ENCODE assay signal across 1 cellular context in genomic region chr6:43481591-43482242, GRCh38.
TF ChIP-seq lines count a peak whose summit lies in the region.

No MANE protein-coding gene starts in this region.

TF ChIP-seq in K562, 482 proteins besides CTCF, POLR2A, EP300 and RAD21:
- TF ChIP-seq MEIS2 (IDR thresholded peaks at IDR 0.05; ENCODE audit: partially characterized antibody) (peak; percentile 70), U2AF2 (optimal IDR thresholded peaks at IDR 0.05; ENCODE audit: low read depth, low read length) (no peak), PKNOX1 (IDR thresholded peaks at IDR 0.05) (peak; percentile 51; the same call in 1 of the 2 replicates), ARHGAP35 (IDR thresholded peaks at IDR 0.05; ENCODE audit: partially characterized antibody) (no peak), L3MBTL2 (IDR thresholded peaks at IDR 0.05) (peak; percentile 27; the same call in 1 of the 2 replicates), NFATC3 (IDR thresholded peaks at IDR 0.05) (no peak), PRMT5 (CRISPR knock-in tag; IDR thresholded peaks at IDR 0.05) (no peak), CBFA2T3 (IDR thresholded peaks at IDR 0.05) (no peak), ARID1B (IDR thresholded peaks at IDR 0.05) (peak; percentile 23; the same call in 1 of the 2 replicates), JUND (IDR thresholded peaks at IDR 0.05; ENCODE audit: borderline replicate concordance, low read depth, low read length) (no peak), JUND (tag; IDR thresholded peaks at IDR 0.05; ENCODE audit: borderline replicate concordance, low read depth, low read length) (peak; percentile 34; the same call in 1 of the 3 replicates), NCOA1 (IDR thresholded peaks at IDR 0.05; ENCODE audit: low read depth) (no peak), FOXA3 (CRISPR knock-in tag; conservative IDR thresholded peaks at IDR 0.05 in 1 of 2, IDR thresholded peaks at IDR 0.05 in 1 of 2) (no peak), XRCC5 (IDR thresholded peaks at IDR 0.05; ENCODE audit: low read depth, low read length) (no peak), RBM15 (IDR thresholded peaks at IDR 0.05; ENCODE audit: insufficient read depth, low read length) (no peak), TCF3 (CRISPR knock-in tag; IDR thresholded peaks at IDR 0.05) (0 out of 2 replicates have a peak, but pooled peaks have one; percentile 11), SOX6 (IDR thresholded peaks at IDR 0.05) (peak; percentile 37; the same call in 1 of the 2 replicates), NR2C2 (CRISPR knock-in tag; IDR thresholded peaks at IDR 0.05) (no peak), NR2C2 (tag; IDR thresholded peaks at IDR 0.05) (no peak), MTA2 (IDR thresholded peaks at IDR 0.05; ENCODE audit: low read depth) (no peak), YBX1 (IDR thresholded peaks at IDR 0.05) (no peak), RCOR1 (IDR thresholded peaks at IDR 0.05; ENCODE audit: borderline replicate concordance in 1 of 2, low read depth in 2 of 2, low read length in 2 of 2) (peak in 1 of 2 experiments; percentile 4; a peak in 1 of 4 replicates), PHB2 (IDR thresholded peaks at IDR 0.05; ENCODE audit: low read depth) (no peak), CREM (IDR thresholded peaks at IDR 0.05; ENCODE audit: low read depth) (0 out of 2 replicates have a peak, but pooled peaks have one; percentile 31), ZNF717 (CRISPR knock-in tag; IDR thresholded peaks at IDR 0.05) (no peak), ZBTB43 (CRISPR knock-in tag; IDR thresholded peaks at IDR 0.05) (no peak), CXXC5 (CRISPR knock-in tag; IDR thresholded peaks at IDR 0.05) (peak; percentile 68)
- TF ChIP-seq, protein P1, sequence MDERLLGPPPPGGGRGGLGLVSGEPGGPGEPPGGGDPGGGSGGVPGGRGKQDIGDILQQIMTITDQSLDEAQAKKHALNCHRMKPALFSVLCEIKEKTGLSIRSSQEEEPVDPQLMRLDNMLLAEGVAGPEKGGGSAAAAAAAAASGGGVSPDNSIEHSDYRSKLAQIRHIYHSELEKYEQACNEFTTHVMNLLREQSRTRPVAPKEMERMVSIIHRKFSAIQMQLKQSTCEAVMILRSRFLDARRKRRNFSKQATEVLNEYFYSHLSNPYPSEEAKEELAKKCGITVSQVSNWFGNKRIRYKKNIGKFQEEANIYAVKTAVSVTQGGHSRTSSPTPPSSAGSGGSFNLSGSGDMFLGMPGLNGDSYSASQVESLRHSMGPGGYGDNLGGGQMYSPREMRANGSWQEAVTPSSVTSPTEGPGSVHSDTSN (CRISPR knock-in tag; IDR thresholded peaks at IDR 0.05; ENCODE audit: low read depth), result no peak
- TF ChIP-seq, protein P1 (tag; conservative IDR thresholded peaks at IDR 0.05; ENCODE audit: low read depth), result peak; percentile 61
- TF ChIP-seq, protein P2, sequence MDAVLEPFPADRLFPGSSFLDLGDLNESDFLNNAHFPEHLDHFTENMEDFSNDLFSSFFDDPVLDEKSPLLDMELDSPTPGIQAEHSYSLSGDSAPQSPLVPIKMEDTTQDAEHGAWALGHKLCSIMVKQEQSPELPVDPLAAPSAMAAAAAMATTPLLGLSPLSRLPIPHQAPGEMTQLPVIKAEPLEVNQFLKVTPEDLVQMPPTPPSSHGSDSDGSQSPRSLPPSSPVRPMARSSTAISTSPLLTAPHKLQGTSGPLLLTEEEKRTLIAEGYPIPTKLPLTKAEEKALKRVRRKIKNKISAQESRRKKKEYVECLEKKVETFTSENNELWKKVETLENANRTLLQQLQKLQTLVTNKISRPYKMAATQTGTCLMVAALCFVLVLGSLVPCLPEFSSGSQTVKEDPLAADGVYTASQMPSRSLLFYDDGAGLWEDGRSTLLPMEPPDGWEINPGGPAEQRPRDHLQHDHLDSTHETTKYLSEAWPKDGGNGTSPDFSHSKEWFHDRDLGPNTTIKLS (IDR thresholded peaks at IDR 0.05; ENCODE audit: borderline replicate concordance, low read depth), result no peak
- TF ChIP-seq, protein P3, sequence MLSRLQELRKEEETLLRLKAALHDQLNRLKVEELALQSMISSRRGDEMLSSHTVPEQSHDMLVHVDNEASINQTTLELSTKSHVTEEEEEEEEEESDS (CRISPR knock-in tag; IDR thresholded peaks at IDR 0.05), result no peak
- TF ChIP-seq, protein P4, sequence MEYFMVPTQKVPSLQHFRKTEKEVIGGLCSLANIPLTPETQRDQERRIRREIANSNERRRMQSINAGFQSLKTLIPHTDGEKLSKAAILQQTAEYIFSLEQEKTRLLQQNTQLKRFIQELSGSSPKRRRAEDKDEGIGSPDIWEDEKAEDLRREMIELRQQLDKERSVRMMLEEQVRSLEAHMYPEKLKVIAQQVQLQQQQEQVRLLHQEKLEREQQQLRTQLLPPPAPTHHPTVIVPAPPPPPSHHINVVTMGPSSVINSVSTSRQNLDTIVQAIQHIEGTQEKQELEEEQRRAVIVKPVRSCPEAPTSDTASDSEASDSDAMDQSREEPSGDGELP (CRISPR knock-in tag; IDR thresholded peaks at IDR 0.05; ENCODE audit: borderline replicate concordance), result no peak
- TF ChIP-seq, protein P5, sequence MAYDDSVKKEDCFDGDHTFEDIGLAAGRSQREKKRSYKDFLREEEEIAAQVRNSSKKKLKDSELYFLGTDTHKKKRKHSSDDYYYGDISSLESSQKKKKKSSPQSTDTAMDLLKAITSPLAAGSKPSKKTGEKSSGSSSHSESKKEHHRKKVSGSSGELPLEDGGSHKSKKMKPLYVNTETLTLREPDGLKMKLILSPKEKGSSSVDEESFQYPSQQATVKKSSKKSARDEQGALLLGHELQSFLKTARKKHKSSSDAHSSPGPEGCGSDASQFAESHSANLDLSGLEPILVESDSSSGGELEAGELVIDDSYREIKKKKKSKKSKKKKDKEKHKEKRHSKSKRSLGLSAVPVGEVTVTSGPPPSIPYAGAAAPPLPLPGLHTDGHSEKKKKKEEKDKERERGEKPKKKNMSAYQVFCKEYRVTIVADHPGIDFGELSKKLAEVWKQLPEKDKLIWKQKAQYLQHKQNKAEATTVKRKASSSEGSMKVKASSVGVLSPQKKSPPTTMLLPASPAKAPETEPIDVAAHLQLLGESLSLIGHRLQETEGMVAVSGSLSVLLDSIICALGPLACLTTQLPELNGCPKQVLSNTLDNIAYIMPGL (CRISPR knock-in tag; IDR thresholded peaks at IDR 0.05), result no peak
- TF ChIP-seq, protein P6, sequence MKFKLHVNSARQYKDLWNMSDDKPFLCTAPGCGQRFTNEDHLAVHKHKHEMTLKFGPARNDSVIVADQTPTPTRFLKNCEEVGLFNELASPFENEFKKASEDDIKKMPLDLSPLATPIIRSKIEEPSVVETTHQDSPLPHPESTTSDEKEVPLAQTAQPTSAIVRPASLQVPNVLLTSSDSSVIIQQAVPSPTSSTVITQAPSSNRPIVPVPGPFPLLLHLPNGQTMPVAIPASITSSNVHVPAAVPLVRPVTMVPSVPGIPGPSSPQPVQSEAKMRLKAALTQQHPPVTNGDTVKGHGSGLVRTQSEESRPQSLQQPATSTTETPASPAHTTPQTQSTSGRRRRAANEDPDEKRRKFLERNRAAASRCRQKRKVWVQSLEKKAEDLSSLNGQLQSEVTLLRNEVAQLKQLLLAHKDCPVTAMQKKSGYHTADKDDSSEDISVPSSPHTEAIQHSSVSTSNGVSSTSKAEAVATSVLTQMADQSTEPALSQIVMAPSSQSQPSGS (CRISPR knock-in tag; IDR thresholded peaks at IDR 0.05), result no peak
